Comparison of ENCODE assay signal across 2 cellular contexts in the genomic region with DNA sequence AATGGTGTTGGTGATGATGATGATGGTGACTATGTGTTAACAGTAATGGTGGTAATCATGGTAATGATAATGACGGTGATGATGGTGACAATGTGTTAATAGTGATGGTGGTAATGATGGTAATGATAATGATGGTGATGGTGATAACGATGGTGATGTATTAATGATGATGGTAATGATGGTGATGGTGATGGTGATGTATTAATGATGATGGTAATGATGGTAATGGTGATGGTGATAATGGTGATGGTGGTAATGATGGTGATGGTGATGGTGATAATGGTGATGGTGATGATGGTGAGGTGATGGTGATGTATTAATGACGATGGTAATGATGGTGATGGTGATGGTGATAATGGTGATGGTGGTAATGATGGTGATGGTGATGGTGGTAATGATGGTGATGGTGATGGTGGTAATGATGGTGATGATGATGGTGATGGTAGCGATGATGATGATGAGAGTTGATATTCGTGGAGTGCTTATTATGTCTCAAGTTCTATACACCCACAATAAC.
TF ChIP-seq lines count a peak whose summit lies in the region.

No MANE protein-coding gene starts in this region.

TF ChIP-seq in HEK293, 187 proteins besides CTCF, POLR2A, EP300 and RAD21 (continued from another document):
- no peak for TF ChIP-seq ZNF555 (tag by site-specific recombination; conservative IDR thresholded peaks at IDR 0.05)

TF ChIP-seq in GM12878, 131 proteins besides CTCF, POLR2A, EP300 and RAD21 (continued from another document):
- TF ChIP-seq E4F1 (IDR thresholded peaks at IDR 0.05; ENCODE audit: borderline replicate concordance, partially characterized antibody) = peak; percentile 10
